ENCODE assay signal across 2 cellular contexts in genomic region chr11:75280227-75280671, GRCh38.
TF ChIP-seq lines count a peak whose summit lies in the region.

No MANE protein-coding gene starts in this region.

TF ChIP-seq in HEK293, 187 proteins besides CTCF, POLR2A, EP300 and RAD21 (continued from another document):
- TF ChIP-seq ZNF280D (tag by site-specific recombination; IDR thresholded peaks at IDR 0.05) (no peak), ZBTB26 (tag by site-specific recombination; optimal IDR thresholded peaks at IDR 0.05) (no peak), ZBTB20 (tag by site-specific recombination; IDR thresholded peaks at IDR 0.05) (peak; percentile 72; the same call in 1 of the 2 replicates), ZNF596 (tag by site-specific recombination; IDR thresholded peaks at IDR 0.05) (no peak), ZNF623 (tag by site-specific recombination; IDR thresholded peaks at IDR 0.05) (no peak), SCRT1 (tag by site-specific recombination; IDR thresholded peaks at IDR 0.05; ENCODE audit: borderline replicate concordance) (no peak), ZFP69B (tag by site-specific recombination; IDR thresholded peaks at IDR 0.05) (peak; percentile 71; the same call in 1 of the 2 replicates), KLF17 (tag by site-specific recombination; IDR thresholded peaks at IDR 0.05) (0 out of 2 replicates have a peak, but pooled peaks have one; percentile 36), ZNF692 (tag by site-specific recombination; IDR thresholded peaks at IDR 0.05) (peak; percentile 84), ZSCAN18 (tag by site-specific recombination; IDR thresholded peaks at IDR 0.05) (no peak), ZBTB17 (tag by site-specific recombination; IDR thresholded peaks at IDR 0.05) (0 out of 2 replicates have a peak, but pooled peaks have one; percentile 22), ZNF426 (tag by site-specific recombination; IDR thresholded peaks at IDR 0.05) (no peak)

TF ChIP-seq in HepG2, 621 proteins besides CTCF, POLR2A, EP300 and RAD21 (continued from another document and continues in another):
- TF ChIP-seq PPARG (CRISPR knock-in tag; conservative IDR thresholded peaks at IDR 0.05) (0 out of 2 replicates have a peak, but pooled peaks have one; percentile 32), ZNF331 (CRISPR knock-in tag; IDR thresholded peaks at IDR 0.05) (0 out of 2 replicates have a peak, but pooled peaks have one; percentile 45), ZNF746 (CRISPR knock-in tag; IDR thresholded peaks at IDR 0.05) (no peak), KLF16 (CRISPR knock-in tag; IDR thresholded peaks at IDR 0.05) (0 out of 4 replicates have a peak, but pooled peaks of 1 of the 2 experiments have one; percentile 42), MIXL1 (CRISPR knock-in tag; IDR thresholded peaks at IDR 0.05) (0 out of 2 replicates have a peak, but pooled peaks have one; percentile 57), MIER2 (CRISPR knock-in tag; IDR thresholded peaks at IDR 0.05) (0 out of 2 replicates have a peak, but pooled peaks have one; percentile 44), ZNF253 (CRISPR knock-in tag; IDR thresholded peaks at IDR 0.05; ENCODE audit: borderline replicate concordance) (no peak), ZNF264 (CRISPR knock-in tag; IDR thresholded peaks at IDR 0.05) (no peak), STAG1 (CRISPR knock-in tag; IDR thresholded peaks at IDR 0.05) (peak; percentile 96), SMC3 (IDR thresholded peaks at IDR 0.05; ENCODE audit: low read length) (peak; percentile 89), EHMT2 (IDR thresholded peaks at IDR 0.05; ENCODE audit: borderline replicate concordance, low read depth, low read length) (no peak), FOXA3 (CRISPR knock-in tag; IDR thresholded peaks at IDR 0.05) (0 out of 2 replicates have a peak, but pooled peaks have one; percentile 22), LRRFIP1 (CRISPR knock-in tag; conservative IDR thresholded peaks at IDR 0.05) (no peak), CBX5 (CRISPR knock-in tag; IDR thresholded peaks at IDR 0.05; ENCODE audit: borderline replicate concordance) (peak; percentile 57; the same call in 1 of the 2 replicates), ZNF232 (CRISPR knock-in tag; IDR thresholded peaks at IDR 0.05; ENCODE audit: borderline replicate concordance) (0 out of 2 replicates have a peak, but pooled peaks have one; percentile 55), ZNF574 (CRISPR knock-in tag; IDR thresholded peaks at IDR 0.05) (0 out of 2 replicates have a peak, but pooled peaks have one; percentile 18), FOXK1 (CRISPR knock-in tag; IDR thresholded peaks at IDR 0.05; ENCODE audit: borderline replicate concordance, low read depth) (no peak), ZFP36 (IDR thresholded peaks at IDR 0.05; ENCODE audit: borderline replicate concordance, low read depth, low read length, partially characterized antibody) (no peak), SMAD9 (CRISPR knock-in tag; IDR thresholded peaks at IDR 0.05) (no peak), ZZZ3 (CRISPR knock-in tag; IDR thresholded peaks at IDR 0.05; ENCODE audit: borderline replicate concordance) (no peak), ZBTB25 (CRISPR knock-in tag; IDR thresholded peaks at IDR 0.05) (peak; percentile 29; the same call in 1 of the 2 replicates), NR2F6 (IDR thresholded peaks at IDR 0.05) (no peak), NR2F6 (CRISPR knock-in tag; IDR thresholded peaks at IDR 0.05) (peak; percentile 28; the same call in 1 of the 2 replicates), CEBPG (CRISPR knock-in tag; IDR thresholded peaks at IDR 0.05) (0 out of 2 replicates have a peak, but pooled peaks have one; percentile 18), ZNF343 (CRISPR knock-in tag; IDR thresholded peaks at IDR 0.05) (no peak), HNF1B (CRISPR knock-in tag; IDR thresholded peaks at IDR 0.05) (peak; percentile 56), TBX2 (CRISPR knock-in tag; IDR thresholded peaks at IDR 0.05; ENCODE audit: borderline replicate concordance) (no peak), PATZ1 (CRISPR knock-in tag; IDR thresholded peaks at IDR 0.05) (0 out of 2 replicates have a peak, but pooled peaks have one; percentile 27), TSC22D2 (CRISPR knock-in tag; IDR thresholded peaks at IDR 0.05; ENCODE audit: borderline replicate concordance) (0 out of 2 replicates have a peak, but pooled peaks have one; percentile 43), MYC (CRISPR knock-in tag; IDR thresholded peaks at IDR 0.05; ENCODE audit: borderline replicate concordance) (peak; percentile 26; the same call in 1 of the 2 replicates), ZNF780A (CRISPR knock-in tag; IDR thresholded peaks at IDR 0.05) (no peak), IRX3 (CRISPR knock-in tag; IDR thresholded peaks at IDR 0.05; ENCODE audit: borderline replicate concordance, low read depth) (no peak), ZNF768 (CRISPR knock-in tag; IDR thresholded peaks at IDR 0.05) (peak; percentile 63; the same call in 1 of the 2 replicates), AHR (CRISPR knock-in tag; IDR thresholded peaks at IDR 0.05) (0 out of 2 replicates have a peak, but pooled peaks have one; percentile 50), ZBTB21 (CRISPR knock-in tag; IDR thresholded peaks at IDR 0.05) (0 out of 2 replicates have a peak, but pooled peaks have one; percentile 20), ZFP82 (CRISPR knock-in tag; IDR thresholded peaks at IDR 0.05; ENCODE audit: borderline replicate concordance) (no peak), AFF4 (CRISPR knock-in tag; IDR thresholded peaks at IDR 0.05) (no peak), HOXA3 (CRISPR knock-in tag; IDR thresholded peaks at IDR 0.05) (0 out of 2 replicates have a peak, but pooled peaks have one; percentile 22), PRDM15 (CRISPR knock-in tag; IDR thresholded peaks at IDR 0.05) (no peak)
